In the genomic region with DNA sequence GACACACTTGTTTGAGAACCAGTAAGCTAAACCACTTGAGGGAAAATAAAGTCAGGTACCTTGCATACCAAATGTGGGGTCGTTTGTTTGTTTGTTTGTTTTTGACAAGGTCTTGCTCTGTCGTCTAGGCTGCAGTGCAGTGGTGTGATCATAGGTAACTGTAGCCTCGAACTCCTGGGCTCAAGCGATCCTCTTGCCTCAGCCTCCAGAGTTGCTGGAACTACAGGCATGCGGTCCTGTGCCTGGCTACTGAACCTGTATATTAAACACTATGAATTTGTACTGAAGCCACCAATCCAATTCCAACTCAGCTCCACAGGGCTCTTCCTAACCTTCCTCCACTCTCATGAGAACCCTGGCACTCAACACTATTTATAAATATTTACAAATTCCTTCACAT, we compare ENCODE assay signal across 19 cellular contexts. TPM values are rescaled to one million over a fixed set of nuclear protein-coding genes. Genes with fewer than 3 reads are reported as not detected.
DNase-seq lines count a peak whose midpoint lies in the region; ATAC-seq, FAIRE-seq and TF ChIP-seq lines count a peak whose summit lies in the region.
"Had no signal": no experiment of that assay in that cellular context is flagged by ENCODE, and none has a peak within 500 bp of the region (broad histone marks: within the 10 kb centered on the region; RNA-seq: fewer than 3 reads in every experiment).

No MANE protein-coding gene starts in this region.

- H3K9me3 ChIP-seq in A549: no peaks in the 10 kb centered on the region
- H3K9me3 ChIP-seq in hepatocyte (ENCODE audit: low read depth): no peaks in the 10 kb centered on the region
- H3K9me3 ChIP-seq in prostate gland: no peaks in the 10 kb centered on the region
- no peaks in the 10 kb centered on the region for H3K9me3 ChIP-seq in colonic mucosa

- DNase-seq in A549 (ENCODE audit: low read depth in 1 of 2, low spot score in 1 of 2) (no peak), HTR-8/SVneo (ENCODE audit: insufficient read length, low spot score) (no peak), hepatocyte (ENCODE audit: low spot score) (no peak), prostate gland (ENCODE audit: low spot score) (no peak), colonic mucosa (no peak)
- DNase-seq in stimulated activated CD4-positive, alpha-beta T cell treated with anti-CD3 and anti-CD28 coated beads, Interleukin-4, amount 100 ng/mL, for 4 hours: no peak
- DNase-seq: 8988T; ACHN; Calu3; CD4-positive, CD25-positive, alpha-beta regulatory T cell; DMS 273 treated with DMSO at 0.1 percent for 48 hours; DMS79 had no signal

- intact Hi-C loops in prostate gland (cut with DNase I) (no loop called here), colonic mucosa (cut with DNase I) (no loop called here)

- no peaks in the 10 kb centered on the region for H3K36me3 ChIP-seq in hepatocyte (replicated peaks; ENCODE audit: insufficient read depth, low read depth)
- no peaks in the 10 kb centered on the region for H3K36me3 ChIP-seq in prostate gland
- H3K36me3 ChIP-seq in colonic mucosa: no peaks in the 10 kb centered on the region

- FAIRE-seq in A549 (lab: Jason Lieb, UNC) (no peak), HTR-8/SVneo (lab: Jason Lieb, UNC) (peak; percentile 69)
- FAIRE-seq: GM12891, GM19239, H54, K562 had no signal

- H4K20me1 ChIP-seq in hepatocyte (ENCODE audit: insufficient read depth, poor library complexity, severe bottlenecking): no peaks in the 10 kb centered on the region

- TF ChIP-seq CTCF in A549 (IDR thresholded peaks at IDR 0.05) (no peak), hepatocyte (IDR thresholded peaks at IDR 0.05; ENCODE audit: poor library complexity) (no peak), prostate gland (IDR thresholded peaks at IDR 0.05) (no peak), colonic mucosa (IDR thresholded peaks at IDR 0.05) (no peak)

- TF ChIP-seq POLR2A in A549 (IDR thresholded peaks at IDR 0.05; ENCODE audit: low read length) (no peak), prostate gland (IDR thresholded peaks at IDR 0.05) (no peak)

- WGBS in A549 (ENCODE audit: missing lambda C conversion rate): 67% methylated on average over 5 of the region's 5 CpGs
- WGBS in hepatocyte (ENCODE audit: low lambda C conversion rate, missing lambda C conversion rate): 75% methylated on average over 5 of the region's 5 CpGs
- WGBS in prostate gland: 86% methylated on average over 5 of the region's 5 CpGs

- peaks cover 36% of the 10 kb centered on the region for H3K4me1 ChIP-seq in A549
- peaks cover 11% of the 10 kb centered on the region for H3K4me1 ChIP-seq in hepatocyte (ENCODE audit: insufficient read depth)
- H3K4me1 ChIP-seq in prostate gland (replicated peaks): no peaks in the 10 kb centered on the region
- H3K4me1 ChIP-seq in colonic mucosa: no peaks in the 10 kb centered on the region

- H3K27ac ChIP-seq in A549: peak overlapping the region; percentile 71 to 83; a peak in 5 of 6 replicates
- H3K27ac ChIP-seq in hepatocyte: peak overlapping the region; percentile 75
- H3K27ac ChIP-seq in prostate gland: peak overlapping the region; percentile 20 to 33
- H3K27ac ChIP-seq in colonic mucosa: no peak overlapping the region
- H3K27ac ChIP-seq: BLaER1 treated with 17β-estradiol and CSF1 and Interleukin-3, amounts not matched to agents 10 nM and 100 nM had no signal

- no peaks in the 10 kb centered on the region for H3K27me3 ChIP-seq in hepatocyte
- H3K27me3 ChIP-seq in prostate gland (replicated peaks; ENCODE audit: insufficient read depth): no peaks in the 10 kb centered on the region
- H3K27me3 ChIP-seq in colonic mucosa: no peaks in the 10 kb centered on the region
- H3K27me3 ChIP-seq: BLaER1 treated with 17β-estradiol and CSF1 and Interleukin-3, amounts not matched to agents 10 nM and 100 nM had no signal

- CTCF ChIA-PET in A549 (lab: Yijun Ruan, JAX): interaction anchor here (1.4 to 6.0 kb wide), 3 partner anchors 18 to 123 kb away, joined by 6 to 26 read pairs (median 10); no protein-coding TSS in a partner anchor

- H3K9ac ChIP-seq in colonic mucosa (ENCODE audit: low read depth in 2 of 2, low read length in 2 of 2): no peak overlapping the region
- H3K9ac ChIP-seq: BLaER1 treated with 17β-estradiol and CSF1 and Interleukin-3, amounts not matched to agents 10 nM and 100 nM had no signal

- no peaks in the 10 kb centered on the region for H3K79me2 ChIP-seq in hepatocyte

- TF ChIP-seq RAD21 in A549 (conservative IDR thresholded peaks at IDR 0.05 in 1 of 2, IDR thresholded peaks at IDR 0.05 in 1 of 2): no peak

- H2AFZ ChIP-seq in hepatocyte: no peak overlapping the region

- POLR2A ChIA-PET in A549 (lab: Yijun Ruan, JAX): no interaction called here

- H3K4me3 ChIP-seq in A549 (no peak overlapping the region), hepatocyte (no peak overlapping the region), prostate gland (no peak overlapping the region), colonic mucosa (no peak overlapping the region)
- H3K4me3 ChIP-seq: BLaER1 treated with 17β-estradiol and CSF1 and Interleukin-3, amounts not matched to agents 10 nM and 100 nM; K562 had no signal

- H3K4me2 ChIP-seq in A549 (peak overlapping the region; percentile 42), hepatocyte (peak overlapping the region; percentile 15)
- H3K4me2 ChIP-seq: BLaER1 treated with 17β-estradiol and CSF1 and Interleukin-3, amounts not matched to agents 10 nM and 100 nM had no signal

- ATAC-seq in A549: no peak
- ATAC-seq in HG03378 (IDR thresholded peaks at IDR 0.05; ENCODE audit: unreplicated experiment): no peak
- ATAC-seq in GM18870 (IDR thresholded peaks at IDR 0.05; ENCODE audit: unreplicated experiment): no peak
- ATAC-seq: K562 had no signal

- no peaks in the 10 kb centered on the region for H3K9me2 ChIP-seq in hepatocyte (replicated peaks; ENCODE audit: insufficient read depth)

- no peak for TF ChIP-seq EP300 in A549 (IDR thresholded peaks at IDR 0.05)

TF ChIP-seq in A549, 52 proteins besides CTCF, POLR2A, EP300 and RAD21:
- TF ChIP-seq USF2 (IDR thresholded peaks at IDR 0.05): no peak
- TF ChIP-seq KDM1A (IDR thresholded peaks at IDR 0.05; ENCODE audit: low read depth): no peak
- TF ChIP-seq ZNF302 (CRISPR knock-in tag; IDR thresholded peaks at IDR 0.05): no peak
- TF ChIP-seq SMC3 (IDR thresholded peaks at IDR 0.05): no peak
- TF ChIP-seq EHMT2 (IDR thresholded peaks at IDR 0.05; ENCODE audit: low read depth): no peak
- no peak for TF ChIP-seq TFCP2L1 (CRISPR knock-in tag; IDR thresholded peaks at IDR 0.05)
- no peak for TF ChIP-seq HMGXB4 (CRISPR knock-in tag; IDR thresholded peaks at IDR 0.05; ENCODE audit: borderline replicate concordance)
- TF ChIP-seq CHD4 (IDR thresholded peaks at IDR 0.05; ENCODE audit: borderline replicate concordance): no peak

RNA-seq across cellular contexts. Expression of gene WWP2, which starts 51.9 kb away (rescaled TPM):
- 15.5 and 16.1 TPM in 2 replicates for polyA plus RNA-seq in A549 (2011; rRNA removed)
- polyA plus RNA-seq in A549 (2012; cell fraction: cytosol; rRNA removed): 12.5 and 15.3 TPM in 2 replicates
- 35.6 and 38.2 TPM in 2 replicates for polyA plus RNA-seq in A549 (2012; cell fraction: nucleus; rRNA removed)
- 16.2 to 17.6 TPM (median 16.9 TPM) in 3 replicates for polyA plus RNA-seq in A549 (2017; fragmentation: RNase III; extraction: RNeasy Plus Mini Kit Qiagen cat#74134 plus additional on column Dnase treatment)
- 18.9 and 27.5 TPM in 2 replicates for polyA minus RNA-seq in A549 (2011; rRNA and poly(A)+ RNA removed)
- 19.9 and 26.2 TPM in 2 replicates for total RNA-seq in hepatocyte
- 19.1 and 23.1 TPM in 2 replicates for polyA plus RNA-seq in hepatocyte
- total RNA-seq in prostate gland: 10 to 100 TPM; 30.9 to 66.3 TPM
- 100 to 1,000 TPM in 1 of 2 donors, 10 to 100 TPM in 1; 73.2 to 102 TPM for total RNA-seq in colonic mucosa

RNA-seq across cellular contexts. Expression of gene NOB1, which starts 59.4 kb away (rescaled TPM):
- polyA plus RNA-seq in A549 (2011; rRNA removed): 120 and 134 TPM in 2 replicates
- polyA plus RNA-seq in A549 (2012; cell fraction: cytosol; rRNA removed): 164 and 165 TPM in 2 replicates
- 135 and 142 TPM in 2 replicates for polyA plus RNA-seq in A549 (2012; cell fraction: nucleus; rRNA removed)
- 111 to 123 TPM (median 116 TPM) in 3 replicates for polyA plus RNA-seq in A549 (2017; fragmentation: RNase III; extraction: RNeasy Plus Mini Kit Qiagen cat#74134 plus additional on column Dnase treatment)
- 93.6 and 122 TPM in 2 replicates for polyA minus RNA-seq in A549 (2011; rRNA and poly(A)+ RNA removed)
- total RNA-seq in hepatocyte: 23.9 and 34.6 TPM in 2 replicates
- 25.1 and 28.0 TPM in 2 replicates for polyA plus RNA-seq in hepatocyte
- 10 to 100 TPM; 29.8 to 44.1 TPM for total RNA-seq in prostate gland
- 10 to 100 TPM; 36.3 to 45.8 TPM for total RNA-seq in colonic mucosa
